25 cellular contexts compared by ENCODE assay signal in the genomic region with DNA sequence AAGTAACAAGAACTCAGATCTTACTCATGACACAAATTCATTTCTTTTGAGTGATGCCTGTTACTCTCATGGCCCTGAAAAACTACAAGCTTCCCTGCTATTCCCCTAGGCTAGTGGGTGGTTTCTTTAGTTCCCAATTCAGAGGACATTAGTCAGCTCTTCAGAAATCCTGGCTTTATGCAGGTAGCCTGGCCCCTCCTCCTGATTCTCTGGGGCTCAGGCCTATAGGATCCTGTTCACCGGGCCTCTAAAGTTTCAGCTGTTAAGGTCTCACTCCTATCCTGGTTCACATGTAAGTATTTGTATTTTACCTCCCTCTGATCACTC.
"Had no signal": no experiment of that assay in that cellular context is flagged by ENCODE, and none has a peak within 500 bp of the region (broad histone marks: within the 10 kb centered on the region; RNA-seq: fewer than 3 reads in every experiment).

No MANE protein-coding gene starts in this region.

- H3K4me2 ChIP-seq: smooth muscle cell had no signal

- FAIRE-seq: kidney, urothelium cell line had no signal

- H3K27ac ChIP-seq: left lung, lower lobe of right lung, ovary, right atrium auricular region, right lobe of liver, stomach, testis, thyroid gland, transverse colon, upper lobe of right lung had no signal

- DNase-seq: hippocampal formation; kidney; left colon; left lung; lower lobe of right lung; mesendoderm; mucosa of descending colon; naive thymus-derived CD4-positive, alpha-beta T cell; ovary; right lobe of liver; stimulated activated CD4-positive, alpha-beta T cell treated with anti-CD3 and anti-CD28 coated beads, Interleukin-1b, Interleukin-23, amount 100 ng/mL, for 48 hours; stimulated activated CD4-positive, alpha-beta T cell treated with anti-CD3 and anti-CD28 coated beads, Interleukin-2, amount 100 ng/mL, for 48 hours; stimulated activated CD4-positive, alpha-beta T cell treated with anti-CD3 and anti-CD28 coated beads, Interleukin-4, amount 100 ng/mL, for 4 hours; stimulated activated CD8-positive, alpha-beta memory T cell treated with anti-CD3 and anti-CD28 coated beads, Interleukin-4, amount 100 ng/mL, for 48 hours; stimulated activated naive CD8-positive, alpha-beta T cell treated with anti-CD3 and anti-CD28 coated beads, Interleukin-15, Interleukin-2, amounts not matched to agents 100 U/mL and 50 U/mL, for 24 hours; stomach; testis; thyroid gland; transverse colon; upper lobe of right lung had no signal

- H3K4me3 ChIP-seq: left lung, lower lobe of right lung, mucosa of descending colon, ovary, right atrium auricular region, right lobe of liver, smooth muscle cell, stomach, testis, thyroid gland, transverse colon, upper lobe of right lung had no signal

- H3K27me3 ChIP-seq: left lung, ovary, right atrium auricular region, right lobe of liver, stomach, testis, thyroid gland, transverse colon, upper lobe of right lung had no signal

- ATAC-seq: left colon; left lung; lower lobe of right lung; mucosa of descending colon; naive thymus-derived CD4-positive, alpha-beta T cell; natural killer cell treated with Interleukin-12 subunit alpha and Interleukin-12 subunit beta and Interleukin-15 and Interleukin-18, amount 100 ng/mL, for 72 hours; right lobe of liver; stimulated activated memory B cell treated with anti-CD40 and anti-IgM and Interleukin-4, amounts not matched to agents 10 μg/mL and 1 μg/mL and 100 μg/mL, for 72 hours; stimulated activated naive CD8-positive, alpha-beta T cell treated with anti-CD3 and anti-CD28 coated beads, Interleukin-15, Interleukin-2, amounts not matched to agents 100 U/mL and 50 U/mL, for 24 hours; upper lobe of right lung had no signal

- H3K36me3 ChIP-seq: left lung, lower lobe of right lung, ovary, right atrium auricular region, right lobe of liver, stomach, thyroid gland, transverse colon, upper lobe of right lung had no signal

- H3K4me1 ChIP-seq: lower lobe of right lung, right atrium auricular region, stomach, testis, thyroid gland, transverse colon, upper lobe of right lung had no signal

- H3K9me3 ChIP-seq: ovary, testis, thyroid gland, transverse colon, upper lobe of right lung had no signal
